ENCODE assay signal across 1 cellular context in genomic region chr14:69460093-69460701, GRCh38.
A peak's percentile ranks its signal among the peaks of the same experiment; 100 is the strongest.
TF ChIP-seq lines count a peak whose summit lies in the region.

No MANE protein-coding gene starts in this region.

TF ChIP-seq in SK-N-SH, 30 proteins besides CTCF, POLR2A, EP300 and RAD21 (continued from another document):
- TF ChIP-seq, protein P1, sequence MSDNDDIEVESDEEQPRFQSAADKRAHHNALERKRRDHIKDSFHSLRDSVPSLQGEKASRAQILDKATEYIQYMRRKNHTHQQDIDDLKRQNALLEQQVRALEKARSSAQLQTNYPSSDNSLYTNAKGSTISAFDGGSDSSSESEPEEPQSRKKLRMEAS (IDR thresholded peaks at IDR 0.05; ENCODE audit: low read depth): peak; percentile 55; the same call in 1 of the 2 replicates
- TF ChIP-seq USF2 (IDR thresholded peaks at IDR 0.05; ENCODE audit: borderline replicate concordance, low read depth, low read length) (no peak), POLR2AphosphoS5 (IDR thresholded peaks at IDR 0.05; ENCODE audit: low read depth, low read length) (no peak), EZH2phosphoT487 (IDR thresholded peaks at IDR 0.05; ENCODE audit: borderline replicate concordance, low read depth) (no peak), CHD2 (IDR thresholded peaks at IDR 0.05; ENCODE audit: low read length, partially characterized antibody) (no peak), FOSL2 (IDR thresholded peaks at IDR 0.05; ENCODE audit: borderline replicate concordance, low read depth) (peak; percentile 40; the same call in 1 of the 2 replicates)
- TF ChIP-seq, protein P2, sequence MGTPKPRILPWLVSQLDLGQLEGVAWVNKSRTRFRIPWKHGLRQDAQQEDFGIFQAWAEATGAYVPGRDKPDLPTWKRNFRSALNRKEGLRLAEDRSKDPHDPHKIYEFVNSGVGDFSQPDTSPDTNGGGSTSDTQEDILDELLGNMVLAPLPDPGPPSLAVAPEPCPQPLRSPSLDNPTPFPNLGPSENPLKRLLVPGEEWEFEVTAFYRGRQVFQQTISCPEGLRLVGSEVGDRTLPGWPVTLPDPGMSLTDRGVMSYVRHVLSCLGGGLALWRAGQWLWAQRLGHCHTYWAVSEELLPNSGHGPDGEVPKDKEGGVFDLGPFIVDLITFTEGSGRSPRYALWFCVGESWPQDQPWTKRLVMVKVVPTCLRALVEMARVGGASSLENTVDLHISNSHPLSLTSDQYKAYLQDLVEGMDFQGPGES (IDR thresholded peaks at IDR 0.05; ENCODE audit: low read depth, low read length): no peak
- TF ChIP-seq, protein P3, sequence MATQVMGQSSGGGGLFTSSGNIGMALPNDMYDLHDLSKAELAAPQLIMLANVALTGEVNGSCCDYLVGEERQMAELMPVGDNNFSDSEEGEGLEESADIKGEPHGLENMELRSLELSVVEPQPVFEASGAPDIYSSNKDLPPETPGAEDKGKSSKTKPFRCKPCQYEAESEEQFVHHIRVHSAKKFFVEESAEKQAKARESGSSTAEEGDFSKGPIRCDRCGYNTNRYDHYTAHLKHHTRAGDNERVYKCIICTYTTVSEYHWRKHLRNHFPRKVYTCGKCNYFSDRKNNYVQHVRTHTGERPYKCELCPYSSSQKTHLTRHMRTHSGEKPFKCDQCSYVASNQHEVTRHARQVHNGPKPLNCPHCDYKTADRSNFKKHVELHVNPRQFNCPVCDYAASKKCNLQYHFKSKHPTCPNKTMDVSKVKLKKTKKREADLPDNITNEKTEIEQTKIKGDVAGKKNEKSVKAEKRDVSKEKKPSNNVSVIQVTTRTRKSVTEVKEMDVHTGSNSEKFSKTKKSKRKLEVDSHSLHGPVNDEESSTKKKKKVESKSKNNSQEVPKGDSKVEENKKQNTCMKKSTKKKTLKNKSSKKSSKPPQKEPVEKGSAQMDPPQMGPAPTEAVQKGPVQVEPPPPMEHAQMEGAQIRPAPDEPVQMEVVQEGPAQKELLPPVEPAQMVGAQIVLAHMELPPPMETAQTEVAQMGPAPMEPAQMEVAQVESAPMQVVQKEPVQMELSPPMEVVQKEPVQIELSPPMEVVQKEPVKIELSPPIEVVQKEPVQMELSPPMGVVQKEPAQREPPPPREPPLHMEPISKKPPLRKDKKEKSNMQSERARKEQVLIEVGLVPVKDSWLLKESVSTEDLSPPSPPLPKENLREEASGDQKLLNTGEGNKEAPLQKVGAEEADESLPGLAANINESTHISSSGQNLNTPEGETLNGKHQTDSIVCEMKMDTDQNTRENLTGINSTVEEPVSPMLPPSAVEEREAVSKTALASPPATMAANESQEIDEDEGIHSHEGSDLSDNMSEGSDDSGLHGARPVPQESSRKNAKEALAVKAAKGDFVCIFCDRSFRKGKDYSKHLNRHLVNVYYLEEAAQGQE (IDR thresholded peaks at IDR 0.05; ENCODE audit: low read depth, low read length): no peak
